Comparison of ENCODE assay signal across 8 cellular contexts in genomic region chr11:96242191-96242845, GRCh38.
DNase-seq lines count a peak whose midpoint lies in the region; ATAC-seq, FAIRE-seq and TF ChIP-seq lines count a peak whose summit lies in the region.

No MANE protein-coding gene starts in this region.

- FAIRE-seq in small intestine (lab: Jason Lieb, UNC) = no peak
- FAIRE-seq in H54 (lab: Jason Lieb, UNC) = no peak
- no peak for FAIRE-seq in frontal cortex (lab: Jason Lieb, UNC)

- no peaks in the 10 kb centered on the region for H3K9me3 ChIP-seq in T-helper 17 cell (ENCODE audit: control insufficient read depth, low read length, poor library complexity, severe bottlenecking)
- H3K9me3 ChIP-seq in small intestine (ENCODE audit: control insufficient read depth, low read depth) = no peaks in the 10 kb centered on the region

- DNase-seq in HL-60 (ENCODE audit: low read depth in 1 of 2, low spot score in 1 of 2) = no peak
- no peak for DNase-seq in T-helper 17 cell
- DNase-seq in foreskin fibroblast = peak in 1 of 2 donors; percentile 61
- no peak for DNase-seq in small intestine
- no peak for DNase-seq in H54 (ENCODE audit: insufficient read length, low spot score)
- no peak for DNase-seq in frontal cortex (ENCODE audit: low spot score in 2 of 2)
- no peak for DNase-seq in NCI-H748 (lab: John Stamatoyannopoulos, UW; ENCODE audit: unreplicated experiment)

- no peak for TF ChIP-seq POLR2A in H54 (IDR thresholded peaks at IDR 0.05; ENCODE audit: low read depth, low read length)

- peaks cover 25% of the 10 kb centered on the region for H3K4me1 Mint-ChIP-seq in T-helper 17 cell

- H3K27me3 Mint-ChIP-seq in T-helper 17 cell = no peaks in the 10 kb centered on the region

- H3K4me3 Mint-ChIP-seq in T-helper 17 cell = peak overlapping the region; percentile 41

- peak overlapping the region; percentile 67 for H3K27ac ChIP-seq in HL-60 (replicated peaks)
- peak overlapping the region; percentile 11 to 48 for H3K27ac ChIP-seq in small intestine (ENCODE audit: low read depth in 1 of 2, low read length in 1 of 2)

- ATAC-seq in T-helper 17 cell (no peak), GM18511 (IDR thresholded peaks at IDR 0.05; ENCODE audit: unreplicated experiment) (no peak)

- H3K36me3 ChIP-seq in small intestine (ENCODE audit: control insufficient read depth in 2 of 2, insufficient read depth in 2 of 2, low read length in 2 of 2) = no peaks in the 10 kb centered on the region

- 43 to 53% (median 50%) methylated on average over 2 of the region's 2 CpGs for WGBS in small intestine, 3 donors

- H3K4me3 ChIP-seq in HL-60 (replicated peaks; ENCODE audit: insufficient read depth, low read length) (no peak overlapping the region), foreskin fibroblast (ENCODE audit: low read depth in 1 of 2, low read length in 2 of 2) (peak overlapping the region; percentile 8 to 57), small intestine (ENCODE audit: low read depth in 1 of 2, low read length in 2 of 2) (no peak overlapping the region)

- H3K27me3 ChIP-seq in HL-60 (ENCODE audit: insufficient read depth, poor library complexity, severe bottlenecking) (no peaks in the 10 kb centered on the region), small intestine (ENCODE audit: control insufficient read depth in 2 of 2, insufficient read depth in 2 of 2, low read length in 2 of 2) (no peaks in the 10 kb centered on the region)

- TF ChIP-seq CTCF in HL-60 (IDR thresholded peaks at IDR 0.05; ENCODE audit: insufficient read depth, low read length) = no peak
- TF ChIP-seq CTCF in foreskin fibroblast (IDR thresholded peaks at IDR 0.05; ENCODE audit: low read depth, low read length) = no peak

- H3K27ac Mint-ChIP-seq in T-helper 17 cell = peak overlapping the region; percentile 95

- H3K36me3 Mint-ChIP-seq in T-helper 17 cell (ENCODE audit: low read depth) = no peaks in the 10 kb centered on the region

- peaks cover 0 to 8% of the 10 kb centered on the region in 2 donors for H3K4me1 ChIP-seq in small intestine (ENCODE audit: control insufficient read depth in 2 of 2, insufficient read depth in 1 of 2, low read depth in 1 of 2, low read length in 1 of 2)

Comparison
In these comparisons a context has a peak if more than half of its experiments do, and no peak if none do; other contexts are left out.
1. H3K4me3 ChIP-seq: peak in foreskin fibroblast (2 of 2); none in HL-60 (single experiment) and small intestine (0 of 2).